Comparison of ENCODE assay signal across 21 cellular contexts in the genomic region with DNA sequence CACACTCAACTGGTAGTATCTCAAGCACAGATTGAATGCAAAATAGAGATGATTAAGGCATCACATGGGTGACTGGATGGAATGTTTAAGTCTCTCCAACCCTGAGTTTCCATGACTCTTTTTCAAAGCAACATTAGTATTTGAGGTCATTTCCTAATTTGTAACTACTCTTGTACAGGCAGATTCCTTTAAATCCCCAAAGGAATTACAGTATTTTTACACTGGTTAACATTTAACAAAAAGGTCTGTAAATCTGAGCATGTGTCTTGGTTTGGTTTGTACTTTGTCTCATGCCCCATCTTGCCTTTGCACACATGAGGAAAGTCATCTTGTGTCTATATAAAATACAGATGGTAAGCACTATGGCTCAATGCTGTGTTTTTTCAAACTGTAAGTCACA. TPM values are rescaled to one million over a fixed set of nuclear protein-coding genes. Genes with fewer than 3 reads are reported as not detected.
A peak's percentile ranks its signal among the peaks of the same experiment; 100 is the strongest.
DNase-seq lines count a peak whose midpoint lies in the region; ATAC-seq and TF ChIP-seq lines count a peak whose summit lies in the region.
"Had no signal": no experiment of that assay in that cellular context is flagged by ENCODE, and none has a peak within 500 bp of the region (broad histone marks: within the 10 kb centered on the region; RNA-seq: fewer than 3 reads in every experiment).

No MANE protein-coding gene starts in this region.

- no peak overlapping the region for H3K4me3 ChIP-seq in SK-N-SH (ENCODE audit: low read depth in 2 of 2, low read length in 1 of 2)
- peak overlapping the region; percentile 40 for H3K4me3 ChIP-seq in coronary artery
- no peak overlapping the region for H3K4me3 ChIP-seq in thyroid gland (replicated peaks in 1 of 3)
- H3K4me3 ChIP-seq: dorsolateral prefrontal cortex, lung, suprapubic skin had no signal

- no peak overlapping the region for H2AFZ ChIP-seq in SK-N-SH (ENCODE audit: low read depth)

- H3K9me3 ChIP-seq in SK-N-SH (no peaks in the 10 kb centered on the region), thyroid gland (no peaks in the 10 kb centered on the region)
- H3K9me3 ChIP-seq: neutrophil, suprapubic skin had no signal

- peaks cover 40 to 42% of the 10 kb centered on the region in 2 experiments for H3K36me3 ChIP-seq in SK-N-SH (replicated peaks in 1 of 2; ENCODE audit: control insufficient read depth in 1 of 2, insufficient read depth in 2 of 2, low read length in 1 of 2)
- no peaks in the 10 kb centered on the region for H3K36me3 ChIP-seq in thyroid gland

- H3K79me2 ChIP-seq in SK-N-SH (ENCODE audit: insufficient read depth), result peaks cover 82% of the 10 kb centered on the region

- H3K9ac ChIP-seq in SK-N-SH, result no peak overlapping the region; the same call in 1 of the 2 replicates

- TF ChIP-seq CTCF in SK-N-SH (IDR thresholded peaks at IDR 0.05) (no peak), coronary artery (IDR thresholded peaks at IDR 0.05) (no peak), thyroid gland (IDR thresholded peaks at IDR 0.05) (no peak)

- intact Hi-C loops in thyroid gland (cut with DNase I), result no loop called here

- H3K27me3 ChIP-seq in SK-N-SH (ENCODE audit: insufficient read depth) (no peaks in the 10 kb centered on the region), thyroid gland (no peaks in the 10 kb centered on the region)
- H3K27me3 ChIP-seq: dorsolateral prefrontal cortex, neutrophil, suprapubic skin had no signal

- peaks cover 17% of the 10 kb centered on the region for H4K20me1 ChIP-seq in SK-N-SH (ENCODE audit: insufficient read depth)

- no peak for TF ChIP-seq EP300 in SK-N-SH (IDR thresholded peaks at IDR 0.05; ENCODE audit: borderline replicate concordance in 1 of 2, low read depth in 1 of 2, low read length in 1 of 2)

- CTCF ChIA-PET in SK-N-SH (lab: Yijun Ruan, JAX), result interaction anchor here (1.1 to 3.6 kb wide), 3 partner anchors 31 to 545 kb away, joined by 3 to 16 read pairs (median 6); no protein-coding TSS in a partner anchor

- POLR2A ChIA-PET in SK-N-SH (lab: Yijun Ruan, JAX), result no interaction called here

- DNase-seq in SK-N-SH, result no peak
- no peak for DNase-seq in coronary artery (ENCODE audit: low spot score)
- peak; percentile 90 for DNase-seq in kidney tubule cell (ENCODE audit: low spot score)
- DNase-seq in thyroid gland, result no peak
- DNase-seq in DMS 273 (lab: John Stamatoyannopoulos, UW; ENCODE audit: unreplicated experiment), result no peak
- no peak for DNase-seq in stimulated activated CD4-positive, alpha-beta T cell treated with anti-CD3 and anti-CD28 coated beads, Interleukin-2, amount 100 ng/mL, for 48 hours
- DNase-seq: activated CD8-positive, alpha-beta memory T cell treated with anti-CD3 and anti-CD28 coated beads, Interleukin-2, amount 50 U/mL, for 4 hours; dorsolateral prefrontal cortex; hippocampal formation; NCI-H146; NCI-H524; small intestine; T-cell had no signal

- no peak for TF ChIP-seq RAD21 in SK-N-SH (IDR thresholded peaks at IDR 0.05; ENCODE audit: low read length)

- no peak for TF ChIP-seq POLR2A in thyroid gland (IDR thresholded peaks at IDR 0.05)

- H3K4me1 ChIP-seq in SK-N-SH (ENCODE audit: control insufficient read depth in 1 of 2, insufficient read depth in 2 of 2, low read depth in 1 of 2, low read length in 1 of 2) (peaks cover 2 to 18% of the 10 kb centered on the region in 2 experiments; a peak in 2 of 4 replicates), thyroid gland (peaks cover 21 to 38% of the 10 kb centered on the region in 2 donors)

- H3K27ac ChIP-seq in SK-N-SH (ENCODE audit: low read depth in 2 of 2, low read length in 1 of 2) (peak overlapping the region in 1 of 2 experiments; percentile 48; a peak in 2 of 4 replicates), coronary artery (peak overlapping the region; percentile 21 to 79), thyroid gland (peak overlapping the region in 2 of 3 donors; percentile 13 to 18)
- H3K27ac ChIP-seq: 22Rv1, dorsolateral prefrontal cortex, neutrophil, suprapubic skin had no signal

- H3K4me2 ChIP-seq in SK-N-SH, result no peak overlapping the region

- peaks cover 5% of the 10 kb centered on the region for H3F3A ChIP-seq in SK-N-SH (replicated peaks; ENCODE audit: insufficient read depth)

- H3K9me2 ChIP-seq in SK-N-SH, result no peaks in the 10 kb centered on the region

- ATAC-seq in SK-N-SH treated with all-trans-retinoic acid at 6 μM for 48 hours (peak; percentile 41; the same call in 2 of the 3 replicates), HG03432 (IDR thresholded peaks at IDR 0.05; ENCODE audit: unreplicated experiment) (no peak)
- ATAC-seq: activated naive CD4-positive, alpha-beta T cell treated with anti-CD3 and anti-CD28 coated beads, Interleukin-2, amount 50 U/mL, for 72 hours; T-cell had no signal

TF ChIP-seq in SK-N-SH treated with all-trans-retinoic acid at 6 μM for 48 hours, 23 proteins besides CTCF, POLR2A, EP300 and RAD21 (continues in another document):
- TF ChIP-seq SNAI2 (CRISPR knock-in tag; IDR thresholded peaks at IDR 0.05) (no peak), CSRNP3 (CRISPR knock-in tag; IDR thresholded peaks at IDR 0.05) (no peak), BACH2 (CRISPR knock-in tag; IDR thresholded peaks at IDR 0.05; ENCODE audit: borderline replicate concordance) (no peak), RARB (CRISPR knock-in tag; IDR thresholded peaks at IDR 0.05) (no peak)

TF ChIP-seq in SK-N-SH, 30 proteins besides CTCF, POLR2A, EP300 and RAD21 (continues in another document):
- TF ChIP-seq NRF1 (IDR thresholded peaks at IDR 0.05; ENCODE audit: low read depth, low read length), result no peak
- no peak for TF ChIP-seq TCF12 (IDR thresholded peaks at IDR 0.05)
- TF ChIP-seq MXI1 (IDR thresholded peaks at IDR 0.05; ENCODE audit: low read depth, low read length), result no peak
- no peak for TF ChIP-seq REST (IDR thresholded peaks at IDR 0.05; ENCODE audit: low read depth, low read length)
- no peak for TF ChIP-seq JUND (IDR thresholded peaks at IDR 0.05)
- no peak for TF ChIP-seq FOXM1 (IDR thresholded peaks at IDR 0.05; ENCODE audit: low read depth)
- no peak for TF ChIP-seq FOXJ3 (CRISPR knock-in tag; IDR thresholded peaks at IDR 0.05)
- no peak for TF ChIP-seq YY1 (IDR thresholded peaks at IDR 0.05; ENCODE audit: low read depth)
- TF ChIP-seq GABPA (IDR thresholded peaks at IDR 0.05; ENCODE audit: low read depth), result no peak
- no peak for TF ChIP-seq MAX (IDR thresholded peaks at IDR 0.05; ENCODE audit: low read depth)
- no peak for TF ChIP-seq TAF1 (IDR thresholded peaks at IDR 0.05; ENCODE audit: borderline replicate concordance, low read depth, low read length)
- TF ChIP-seq EZH2phosphoT487 (IDR thresholded peaks at IDR 0.05; ENCODE audit: borderline replicate concordance, low read depth), result no peak
- no peak for TF ChIP-seq SIN3A (IDR thresholded peaks at IDR 0.05; ENCODE audit: borderline replicate concordance, low read depth, low read length)
- no peak for TF ChIP-seq RCOR1 (IDR thresholded peaks at IDR 0.05; ENCODE audit: low read length)
- TF ChIP-seq POLR2AphosphoS5 (IDR thresholded peaks at IDR 0.05; ENCODE audit: low read depth, low read length), result no peak
- TF ChIP-seq PBX3 (IDR thresholded peaks at IDR 0.05), result no peak

RNA-seq across cellular contexts. Expression of gene RMND1, which starts 15.1 kb away (rescaled TPM):
- 14.8 and 17.9 TPM in 2 replicates for polyA plus RNA-seq in SK-N-SH (2012; rRNA removed)
- polyA plus RNA-seq in SK-N-SH (2012; cell fraction: cytosol; rRNA removed), result 21.2 and 23.7 TPM in 2 replicates
- 11.6 and 15.4 TPM in 2 replicates for polyA plus RNA-seq in SK-N-SH (2012; cell fraction: nucleus; rRNA removed)
- total RNA-seq in thyroid gland, result 10 to 100 TPM; 30.2 to 48.5 (median 43.4) TPM

RNA-seq across cellular contexts. Expression of gene ZBTB2, which starts 45.5 kb away (rescaled TPM):
- 6.7 and 7.8 TPM in 2 replicates for polyA plus RNA-seq in SK-N-SH (2012; rRNA removed)
- polyA plus RNA-seq in SK-N-SH (2012; cell fraction: cytosol; rRNA removed), result 6.2 and 7.0 TPM in 2 replicates
- polyA plus RNA-seq in SK-N-SH (2012; cell fraction: nucleus; rRNA removed), result 3.3 and 5.3 TPM in 2 replicates
- 10 to 100 TPM; 17.9 to 27.2 (median 25.9) TPM for total RNA-seq in thyroid gland

RNA-seq across cellular contexts. Expression of gene CCDC170, which starts 57.0 kb away (rescaled TPM):
- polyA plus RNA-seq in SK-N-SH (2012; rRNA removed), result not detected in 2 replicates
- polyA plus RNA-seq in SK-N-SH (2012; cell fraction: cytosol; rRNA removed), result not detected in 2 replicates
- polyA plus RNA-seq in SK-N-SH (2012; cell fraction: nucleus; rRNA removed), result not detected in 2 replicates
- total RNA-seq in thyroid gland, result 1 to 10 TPM; 3.4 to 6.9 (median 4.2) TPM
- total RNA-seq: activated naive CD4-positive, alpha-beta T cell treated with anti-CD3 and anti-CD28 coated beads, Interleukin-2, amount 50 U/mL, for 72 hours; PC-3 had no signal
